15 cellular contexts compared by ENCODE assay signal in genomic region chr3:70247955-70248354, GRCh38.
DNase-seq lines count a peak whose midpoint lies in the region; ATAC-seq and TF ChIP-seq lines count a peak whose summit lies in the region.
"Had no signal": no experiment of that assay in that cellular context is flagged by ENCODE, and none has a peak within 500 bp of the region (broad histone marks: within the 10 kb centered on the region; RNA-seq: fewer than 3 reads in every experiment).

No MANE protein-coding gene starts in this region.

- no peaks in the 10 kb centered on the region for H3K9me3 Mint-ChIP-seq in Calu3 (ENCODE audit: low read depth, unreplicated experiment)
- H3K9me3 Mint-ChIP-seq in activated T-helper 2 cell treated with anti-CD3 and anti-CD28 coated beads, Interferon-gamma antibody, Interleukin-2, Interleukin-4, amounts not matched to agents 10 μg/mL and 5 μg/mL and 100 μg/mL, durations not matched to agents 14 hours and 24 hours and 36 hours: no peaks in the 10 kb centered on the region

- no peak for DNase-seq in Calu3
- peak; percentile 2 for DNase-seq in astrocyte of the hippocampus (ENCODE audit: low read depth, low spot score)
- peak; percentile 19 for DNase-seq in dermis blood vessel endothelial cell
- peak; percentile 14 for DNase-seq in non-pigmented ciliary epithelial cell (ENCODE audit: low read depth)
- DNase-seq in NCI-H1694 treated with DMSO at 0.1 percent for 48 hours (lab: John Stamatoyannopoulos, UW): no peak
- no peak for DNase-seq in stimulated activated naive CD8-positive, alpha-beta T cell treated with anti-CD3 and anti-CD28 coated beads, Interleukin-15, Interleukin-2, amounts not matched to agents 100 U/mL and 50 U/mL, for 24 hours
- no peak for DNase-seq in activated T-helper 2 cell treated with anti-CD3 and anti-CD28 coated beads, Interferon-gamma antibody, Interleukin-2, Interleukin-4, amounts not matched to agents 10 μg/mL and 5 μg/mL and 100 μg/mL, durations not matched to agents 14 hours and 24 hours and 36 hours (ENCODE audit: low spot score)
- DNase-seq in aorta: no peak
- DNase-seq: C1 segment of cervical spinal cord; CD4-positive, alpha-beta T cell; DMS153; GOT3; H9; IMR-90 had no signal

- no peaks in the 10 kb centered on the region for H3K36me3 ChIP-seq in aorta (ENCODE audit: control insufficient read depth in 1 of 2, insufficient read depth in 2 of 2, low read length in 1 of 2)

- intact Hi-C loops in Calu3 (cut with micrococcal nuclease; ENCODE audit: unreplicated experiment) (no loop called here), aorta (cut with DNase I) (no loop called here)
- intact Hi-C loops in activated T-helper 2 cell treated with anti-CD3 and anti-CD28 coated beads, Interferon-gamma antibody, Interleukin-2, Interleukin-4, amounts not matched to agents 10 μg/mL and 5 μg/mL and 100 μg/mL, durations not matched to agents 14 hours and 24 hours and 36 hours (cut with micrococcal nuclease): no loop called here

- ATAC-seq in stimulated activated naive CD8-positive, alpha-beta T cell treated with anti-CD3 and anti-CD28 coated beads, Interleukin-15, Interleukin-2, amounts not matched to agents 100 U/mL and 50 U/mL, for 24 hours: no peak
- ATAC-seq in aorta (ENCODE audit: low FRiP score): no peak

- H3K27me3 Mint-ChIP-seq in Calu3 (ENCODE audit: unreplicated experiment): no peaks in the 10 kb centered on the region
- no peaks in the 10 kb centered on the region for H3K27me3 Mint-ChIP-seq in activated T-helper 2 cell treated with anti-CD3 and anti-CD28 coated beads, Interferon-gamma antibody, Interleukin-2, Interleukin-4, amounts not matched to agents 10 μg/mL and 5 μg/mL and 100 μg/mL, durations not matched to agents 14 hours and 24 hours and 36 hours (ENCODE audit: low read depth)

- peak overlapping the region; percentile 32 for H3K27ac Mint-ChIP-seq in Calu3 (ENCODE audit: unreplicated experiment)
- no peak overlapping the region for H3K27ac Mint-ChIP-seq in activated T-helper 2 cell treated with anti-CD3 and anti-CD28 coated beads, Interferon-gamma antibody, Interleukin-2, Interleukin-4, amounts not matched to agents 10 μg/mL and 5 μg/mL and 100 μg/mL, durations not matched to agents 14 hours and 24 hours and 36 hours
- H3K27ac Mint-ChIP-seq: B cell; CD4-positive, alpha-beta T cell; H9 had no signal

- H3K4me3 ChIP-seq in aorta (ENCODE audit: low read length in 2 of 2): no peak overlapping the region

- no peaks in the 10 kb centered on the region for H3K36me3 Mint-ChIP-seq in Calu3 (ENCODE audit: insufficient read depth, unreplicated experiment)
- no peaks in the 10 kb centered on the region for H3K36me3 Mint-ChIP-seq in activated T-helper 2 cell treated with anti-CD3 and anti-CD28 coated beads, Interferon-gamma antibody, Interleukin-2, Interleukin-4, amounts not matched to agents 10 μg/mL and 5 μg/mL and 100 μg/mL, durations not matched to agents 14 hours and 24 hours and 36 hours (ENCODE audit: low read depth)

- no TSS peak for BruUV-seq in Calu3 (replicated peaks; lab: Mats Ljungman, UMichigan)

- H3K4me3 Mint-ChIP-seq in Calu3 (ENCODE audit: low read depth, unreplicated experiment): no peak overlapping the region
- H3K4me3 Mint-ChIP-seq in activated T-helper 2 cell treated with anti-CD3 and anti-CD28 coated beads, Interferon-gamma antibody, Interleukin-2, Interleukin-4, amounts not matched to agents 10 μg/mL and 5 μg/mL and 100 μg/mL, durations not matched to agents 14 hours and 24 hours and 36 hours (ENCODE audit: low read depth): no peak overlapping the region
- H3K4me3 Mint-ChIP-seq: B cell; CD4-positive, alpha-beta T cell; H9 had no signal

- no peaks in the 10 kb centered on the region for H3K27me3 ChIP-seq in aorta (ENCODE audit: control insufficient read depth in 1 of 2, insufficient read depth in 2 of 2, low read length in 1 of 2)

- whole genome bisulfite sequencing in aorta, 2 donors: 85 to 87% methylated on average over 2 of the region's 2 CpGs

- H3K4me1 ChIP-seq in aorta (ENCODE audit: control insufficient read depth in 1 of 2, insufficient read depth in 2 of 2, low read length in 2 of 2): no peaks in the 10 kb centered on the region

- TF ChIP-seq CTCF in Calu3 (IDR thresholded peaks at IDR 0.05; ENCODE audit: unreplicated experiment): no peak

- H3K4me1 Mint-ChIP-seq in Calu3 (ENCODE audit: low read depth, unreplicated experiment): peaks cover 40% of the 10 kb centered on the region
- H3K4me1 Mint-ChIP-seq in activated T-helper 2 cell treated with anti-CD3 and anti-CD28 coated beads, Interferon-gamma antibody, Interleukin-2, Interleukin-4, amounts not matched to agents 10 μg/mL and 5 μg/mL and 100 μg/mL, durations not matched to agents 14 hours and 24 hours and 36 hours (ENCODE audit: low read depth): no peaks in the 10 kb centered on the region
- H3K4me1 Mint-ChIP-seq: B cell had no signal

- H3K27ac ChIP-seq in aorta (ENCODE audit: low read depth in 1 of 2, low read length in 2 of 2): no peak overlapping the region

- no peaks in the 10 kb centered on the region for H3K9me3 ChIP-seq in aorta (ENCODE audit: control insufficient read depth, low read length)

- CTCF ChIA-PET in Calu3 (lab: Charles Lee): no interaction called here

Comparison
In these comparisons a context has a peak if more than half of its experiments do, and no peak if none do; other contexts are left out.
1. DNase-seq: peak in astrocyte of the hippocampus (single experiment), dermis blood vessel endothelial cell (single experiment) and non-pigmented ciliary epithelial cell (single experiment); none in Calu3 (single experiment), NCI-H1694 treated with DMSO at 0.1 percent for 48 hours (single experiment), stimulated activated naive CD8-positive, alpha-beta T cell treated with anti-CD3 and anti-CD28 coated beads, Interleukin-15, Interleukin-2, amounts not matched to agents 100 U/mL and 50 U/mL, for 24 hours (single experiment), activated T-helper 2 cell treated with anti-CD3 and anti-CD28 coated beads, Interferon-gamma antibody, Interleukin-2, Interleukin-4, amounts not matched to agents 10 μg/mL and 5 μg/mL and 100 μg/mL, durations not matched to agents 14 hours and 24 hours and 36 hours (single experiment) and aorta (0 of 2).